In genomic region chr15:24761704-24762302, GRCh38 we compare ENCODE assay signal across 1 cellular context.
TF ChIP-seq lines count a peak whose summit lies in the region.

No MANE protein-coding gene starts in this region.

TF ChIP-seq in GM23338, 12 proteins besides CTCF, POLR2A, EP300 and RAD21 (continued from another document):
- TF ChIP-seq ETS1 (IDR thresholded peaks at IDR 0.05): no peak
